In the genomic region with DNA sequence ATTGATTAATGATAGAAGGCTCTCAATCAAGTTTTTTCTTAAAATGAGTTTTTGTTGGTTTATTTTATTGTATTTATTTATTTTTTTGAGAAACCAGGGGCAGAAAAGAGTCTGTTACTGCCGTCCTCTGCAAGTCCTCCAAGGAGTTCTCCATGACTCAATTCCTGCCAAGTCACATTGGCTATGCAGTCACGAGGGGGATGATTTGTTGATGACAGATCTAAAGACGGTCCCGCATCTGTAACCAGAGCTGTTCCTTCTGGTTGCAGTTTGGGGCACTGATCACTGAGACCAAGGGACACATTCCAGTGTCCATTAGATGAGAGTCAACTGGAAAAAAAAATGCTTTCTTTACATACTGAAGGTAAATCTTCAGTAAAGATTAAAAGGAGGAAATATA, we compare ENCODE assay signal across 24 cellular contexts. TPM values are rescaled to one million over a fixed set of nuclear protein-coding genes. Genes with fewer than 3 reads are reported as not detected.
"Had no signal": no experiment of that assay in that cellular context is flagged by ENCODE, and none has a peak within 500 bp of the region (broad histone marks: within the 10 kb centered on the region; RNA-seq: fewer than 3 reads in every experiment).

No MANE protein-coding gene starts in this region.

- H3K27me3 ChIP-seq: cardiac muscle cell, foreskin keratinocyte, left lung, right atrium auricular region, suprapubic skin, transverse colon, vagina had no signal

- H3K4me3 Mint-ChIP-seq: activated CD4-positive, alpha-beta memory T cell treated with anti-CD3 and anti-CD28 coated beads, Interleukin-2, amount 10 ng/mL, durations not matched to agents 7 days and 5 days; activated CD8-positive, alpha-beta memory T cell treated with anti-CD3 and anti-CD28 coated beads, Interleukin-2, amount 10 ng/mL, durations not matched to agents 7 days and 5 days; activated naive CD8-positive, alpha-beta T cell treated with anti-CD3 and anti-CD28 coated beads for 36 hours; naive B cell; stimulated activated naive CD8-positive, alpha-beta T cell treated with anti-CD3 and anti-CD28 coated beads, Interleukin-15, amount 100 ng/mL, for 72 hours; T-helper 2 cell treated with Interferon-gamma antibody and Interleukin-4, amounts not matched to agents 5 μg/mL and 100 μg/mL, for 36 hours had no signal

- H3K9me3 Mint-ChIP-seq: activated CD4-positive, alpha-beta memory T cell treated with anti-CD3 and anti-CD28 coated beads, Interleukin-2, amount 10 ng/mL, durations not matched to agents 7 days and 5 days; activated naive CD8-positive, alpha-beta T cell treated with anti-CD3 and anti-CD28 coated beads for 36 hours; T-helper 2 cell treated with Interferon-gamma antibody and Interleukin-4, amounts not matched to agents 5 μg/mL and 100 μg/mL, for 36 hours had no signal

- DNase-seq: activated CD4-positive, alpha-beta memory T cell treated with anti-CD3 and anti-CD28 coated beads, Interleukin-2, amount 10 ng/mL, durations not matched to agents 7 days and 5 days; activated CD4-positive, alpha-beta T cell treated with anti-CD3 and anti-CD28 coated beads for 48 hours; activated CD4-positive, CD25-positive, alpha-beta regulatory T cell; activated CD8-positive, alpha-beta memory T cell treated with anti-CD3 and anti-CD28 coated beads, Interleukin-2, amount 10 ng/mL, durations not matched to agents 7 days and 5 days; activated naive CD4-positive, alpha-beta T cell; activated naive CD8-positive, alpha-beta T cell treated with anti-CD3 and anti-CD28 coated beads for 36 hours; amniotic stem cell; foreskin keratinocyte; glutamatergic neuron; hippocampal formation; left lung; mammary epithelial cell; naive B cell; stimulated activated CD4-positive, alpha-beta T cell treated with anti-CD3 and anti-CD28 coated beads, Interleukin-4, amount 100 ng/mL, for 1 hour; stimulated activated naive CD8-positive, alpha-beta T cell treated with anti-CD3 and anti-CD28 coated beads, Interleukin-15, amount 100 ng/mL, for 72 hours; transverse colon had no signal

- H3K4me3 ChIP-seq: cardiac muscle cell, left lung, prostate gland, right atrium auricular region, smooth muscle cell, suprapubic skin, transverse colon, vagina had no signal

- H3K4me1 ChIP-seq: foreskin keratinocyte, left lung, prostate gland, right atrium auricular region, suprapubic skin, transverse colon, vagina had no signal

- H3K36me3 Mint-ChIP-seq: activated CD8-positive, alpha-beta memory T cell treated with anti-CD3 and anti-CD28 coated beads, Interleukin-2, amount 10 ng/mL, durations not matched to agents 7 days and 5 days; activated naive CD8-positive, alpha-beta T cell treated with anti-CD3 and anti-CD28 coated beads for 36 hours; naive B cell had no signal

- ATAC-seq: activated CD8-positive, alpha-beta memory T cell treated with anti-CD3 and anti-CD28 coated beads, Interleukin-2, amount 10 ng/mL, durations not matched to agents 7 days and 5 days; foreskin keratinocyte; left lung; stimulated activated naive CD8-positive, alpha-beta T cell treated with anti-CD3 and anti-CD28 coated beads, Interleukin-15, amount 100 ng/mL, for 72 hours had no signal

- H3K4me2 ChIP-seq: smooth muscle cell had no signal

- H3K9me3 ChIP-seq: left lung, prostate gland, right atrium auricular region, suprapubic skin, transverse colon, vagina had no signal

- H3K4me1 Mint-ChIP-seq: activated CD4-positive, alpha-beta memory T cell treated with anti-CD3 and anti-CD28 coated beads, Interleukin-2, amount 10 ng/mL, durations not matched to agents 7 days and 5 days; activated CD8-positive, alpha-beta memory T cell treated with anti-CD3 and anti-CD28 coated beads, Interleukin-2, amount 10 ng/mL, durations not matched to agents 7 days and 5 days; stimulated activated naive CD8-positive, alpha-beta T cell treated with anti-CD3 and anti-CD28 coated beads, Interleukin-15, amount 100 ng/mL, for 72 hours had no signal

- H3K27ac ChIP-seq: cardiac muscle cell, foreskin keratinocyte, left lung, prostate gland, right atrium auricular region, suprapubic skin, transverse colon, vagina had no signal

- H3K27ac Mint-ChIP-seq: activated CD4-positive, alpha-beta memory T cell treated with anti-CD3 and anti-CD28 coated beads, Interleukin-2, amount 10 ng/mL, durations not matched to agents 7 days and 5 days; activated CD8-positive, alpha-beta memory T cell treated with anti-CD3 and anti-CD28 coated beads, Interleukin-2, amount 10 ng/mL, durations not matched to agents 7 days and 5 days; activated naive CD8-positive, alpha-beta T cell treated with anti-CD3 and anti-CD28 coated beads for 36 hours; stimulated activated naive CD8-positive, alpha-beta T cell treated with anti-CD3 and anti-CD28 coated beads, Interleukin-15, amount 100 ng/mL, for 72 hours; T-helper 2 cell treated with Interferon-gamma antibody and Interleukin-4, amounts not matched to agents 5 μg/mL and 100 μg/mL, for 36 hours had no signal

- H3K36me3 ChIP-seq: cardiac muscle cell, left lung, prostate gland, right atrium auricular region, suprapubic skin, transverse colon, vagina had no signal

RNA-seq across cellular contexts. Expression of gene TSHZ2, which starts 14.0 kb away (rescaled TPM):
- total RNA-seq: osteocyte had no signal
